Comparison of ENCODE assay signal across 1 cellular context in genomic region chr12:56324196-56324595, GRCh38.
TF ChIP-seq lines count a peak whose summit lies in the region.

No MANE protein-coding gene starts in this region.

TF ChIP-seq in GM12878, 131 proteins besides CTCF, POLR2A, EP300 and RAD21:
- TF ChIP-seq NFIC (IDR thresholded peaks at IDR 0.05; ENCODE audit: low read depth, low read length): no peak
- TF ChIP-seq MEF2B (IDR thresholded peaks at IDR 0.05; ENCODE audit: partially characterized antibody, poor library complexity, severe bottlenecking): no peak
- TF ChIP-seq SUPT20H (IDR thresholded peaks at IDR 0.05; ENCODE audit: borderline replicate concordance, control insufficient read depth, low read depth, low read length): no peak
- TF ChIP-seq MAX (IDR thresholded peaks at IDR 0.05; ENCODE audit: low read depth, low read length): no peak
- no peak for TF ChIP-seq HDAC6 (IDR thresholded peaks at IDR 0.05; ENCODE audit: unreplicated experiment)
- no peak for TF ChIP-seq RCOR1 (conservative IDR thresholded peaks at IDR 0.05; ENCODE audit: low read depth, low read length)
- TF ChIP-seq SIX5 (IDR thresholded peaks at IDR 0.05; ENCODE audit: low read depth, low read length, severe bottlenecking): no peak
- no peak for TF ChIP-seq IRF4 (IDR thresholded peaks at IDR 0.05; ENCODE audit: low read depth, low read length)
- no peak for TF ChIP-seq NFYA (IDR thresholded peaks at IDR 0.05; ENCODE audit: borderline replicate concordance, low read depth, low read length)
- no peak for TF ChIP-seq CHD4 (IDR thresholded peaks at IDR 0.05)
- TF ChIP-seq EZH2 (IDR thresholded peaks at IDR 0.05; ENCODE audit: borderline replicate concordance, control insufficient read depth, low read depth, low read length): no peak
- TF ChIP-seq PRDM15 (CRISPR knock-in tag; IDR thresholded peaks at IDR 0.05): no peak
- TF ChIP-seq, protein P1, sequence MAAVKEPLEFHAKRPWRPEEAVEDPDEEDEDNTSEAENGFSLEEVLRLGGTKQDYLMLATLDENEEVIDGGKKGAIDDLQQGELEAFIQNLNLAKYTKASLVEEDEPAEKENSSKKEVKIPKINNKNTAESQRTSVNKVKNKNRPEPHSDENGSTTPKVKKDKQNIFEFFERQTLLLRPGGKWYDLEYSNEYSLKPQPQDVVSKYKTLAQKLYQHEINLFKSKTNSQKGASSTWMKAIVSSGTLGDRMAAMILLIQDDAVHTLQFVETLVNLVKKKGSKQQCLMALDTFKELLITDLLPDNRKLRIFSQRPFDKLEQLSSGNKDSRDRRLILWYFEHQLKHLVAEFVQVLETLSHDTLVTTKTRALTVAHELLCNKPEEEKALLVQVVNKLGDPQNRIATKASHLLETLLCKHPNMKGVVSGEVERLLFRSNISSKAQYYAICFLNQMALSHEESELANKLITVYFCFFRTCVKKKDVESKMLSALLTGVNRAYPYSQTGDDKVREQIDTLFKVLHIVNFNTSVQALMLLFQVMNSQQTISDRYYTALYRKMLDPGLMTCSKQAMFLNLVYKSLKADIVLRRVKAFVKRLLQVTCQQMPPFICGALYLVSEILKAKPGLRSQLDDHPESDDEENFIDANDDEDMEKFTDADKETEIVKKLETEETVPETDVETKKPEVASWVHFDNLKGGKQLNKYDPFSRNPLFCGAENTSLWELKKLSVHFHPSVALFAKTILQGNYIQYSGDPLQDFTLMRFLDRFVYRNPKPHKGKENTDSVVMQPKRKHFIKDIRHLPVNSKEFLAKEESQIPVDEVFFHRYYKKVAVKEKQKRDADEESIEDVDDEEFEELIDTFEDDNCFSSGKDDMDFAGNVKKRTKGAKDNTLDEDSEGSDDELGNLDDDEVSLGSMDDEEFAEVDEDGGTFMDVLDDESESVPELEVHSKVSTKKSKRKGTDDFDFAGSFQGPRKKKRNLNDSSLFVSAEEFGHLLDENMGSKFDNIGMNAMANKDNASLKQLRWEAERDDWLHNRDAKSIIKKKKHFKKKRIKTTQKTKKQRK (IDR thresholded peaks at IDR 0.05; ENCODE audit: low read depth, low read length): no peak
- TF ChIP-seq EGR1 (IDR thresholded peaks at IDR 0.05; ENCODE audit: borderline replicate concordance in 1 of 2, low read depth in 2 of 2, low read length in 2 of 2): no peak
- TF ChIP-seq TBL1XR1 (IDR thresholded peaks at IDR 0.05; ENCODE audit: low read depth, low read length): no peak
- no peak for TF ChIP-seq RELB (IDR thresholded peaks at IDR 0.05; ENCODE audit: low read depth)
- TF ChIP-seq, protein P2, sequence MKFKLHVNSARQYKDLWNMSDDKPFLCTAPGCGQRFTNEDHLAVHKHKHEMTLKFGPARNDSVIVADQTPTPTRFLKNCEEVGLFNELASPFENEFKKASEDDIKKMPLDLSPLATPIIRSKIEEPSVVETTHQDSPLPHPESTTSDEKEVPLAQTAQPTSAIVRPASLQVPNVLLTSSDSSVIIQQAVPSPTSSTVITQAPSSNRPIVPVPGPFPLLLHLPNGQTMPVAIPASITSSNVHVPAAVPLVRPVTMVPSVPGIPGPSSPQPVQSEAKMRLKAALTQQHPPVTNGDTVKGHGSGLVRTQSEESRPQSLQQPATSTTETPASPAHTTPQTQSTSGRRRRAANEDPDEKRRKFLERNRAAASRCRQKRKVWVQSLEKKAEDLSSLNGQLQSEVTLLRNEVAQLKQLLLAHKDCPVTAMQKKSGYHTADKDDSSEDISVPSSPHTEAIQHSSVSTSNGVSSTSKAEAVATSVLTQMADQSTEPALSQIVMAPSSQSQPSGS (IDR thresholded peaks at IDR 0.05; ENCODE audit: low read length): no peak
- no peak for TF ChIP-seq ATF7 (IDR thresholded peaks at IDR 0.05; ENCODE audit: low read depth)
- no peak for TF ChIP-seq BHLHE40 (IDR thresholded peaks at IDR 0.05; ENCODE audit: borderline replicate concordance in 1 of 2, low read depth in 2 of 2, low read length in 1 of 2)
- no peak for TF ChIP-seq CHD2 (IDR thresholded peaks at IDR 0.05; ENCODE audit: borderline replicate concordance, low read depth, low read length)
